Comparison of ENCODE assay signal across 11 cellular contexts in genomic region chr17:68379692-68380677, GRCh38.
DNase-seq lines count a peak whose midpoint lies in the region; ATAC-seq and TF ChIP-seq lines count a peak whose summit lies in the region.
"Had no signal": no experiment of that assay in that cellular context is flagged by ENCODE, and none has a peak within 500 bp of the region (broad histone marks: within the 10 kb centered on the region; RNA-seq: fewer than 3 reads in every experiment).

No MANE protein-coding gene starts in this region.

- WGBS in esophagus muscularis mucosa = 97% methylated on average over 11 of the region's 11 CpGs
- WGBS in prostate gland = 92% methylated on average over 11 of the region's 11 CpGs

- no peaks in the 10 kb centered on the region for H3K36me3 Mint-ChIP-seq in HFFc6 (ENCODE audit: low read depth)

- H3K27me3 Mint-ChIP-seq in HFFc6 (ENCODE audit: insufficient read depth) = peaks cover 5% of the 10 kb centered on the region

- no peaks in the 10 kb centered on the region for H3K9me3 Mint-ChIP-seq in HFFc6
- H3K9me3 Mint-ChIP-seq: activated T-helper 2 cell treated with anti-CD3 and anti-CD28 coated beads, Interferon-gamma antibody, Interleukin-2, Interleukin-4, amounts not matched to agents 10 μg/mL and 5 μg/mL and 100 μg/mL, durations not matched to agents 14 hours and 24 hours and 36 hours had no signal

- H3K4me3 Mint-ChIP-seq in HFFc6 = no peak overlapping the region

- DNase-seq in HFFc6 (no peak), esophagus muscularis mucosa (ENCODE audit: extremely low spot score) (no peak), prostate gland (ENCODE audit: low spot score) (no peak)
- DNase-seq in stimulated activated CD4-positive, alpha-beta T cell treated with anti-CD3 and anti-CD28 coated beads, Interleukin-2, amount 100 ng/mL, for 48 hours = no peak
- no peak for DNase-seq in activated naive CD4-positive, alpha-beta T cell treated with Interleukin-2 at 50 U/mL for 16 hours
- DNase-seq: activated CD4-positive, alpha-beta T cell treated with anti-CD3 and anti-CD28 coated beads, Interleukin-2, amount 50 U/mL, for 4 hours; NCI-H446 treated with DMSO at 0.1 percent for 48 hours had no signal

- no peaks in the 10 kb centered on the region for H3K36me3 ChIP-seq in esophagus muscularis mucosa
- H3K36me3 ChIP-seq in prostate gland = no peaks in the 10 kb centered on the region

- H3K9me3 ChIP-seq in esophagus muscularis mucosa = no peaks in the 10 kb centered on the region
- no peaks in the 10 kb centered on the region for H3K9me3 ChIP-seq in prostate gland

- TF ChIP-seq CTCF in 22Rv1 (IDR thresholded peaks at IDR 0.05) (no peak), HFFc6 (IDR thresholded peaks at IDR 0.05) (no peak), esophagus muscularis mucosa (IDR thresholded peaks at IDR 0.05) (no peak), prostate gland (IDR thresholded peaks at IDR 0.05) (no peak)

- peak overlapping the region; percentile 96; the same call in 1 of the 2 replicates for H3K27ac ChIP-seq in 22Rv1
- H3K27ac ChIP-seq in esophagus muscularis mucosa (replicated peaks in 1 of 4) = peak overlapping the region; percentile 84 to 93 (median 92)
- peak overlapping the region; percentile 93 to 95 for H3K27ac ChIP-seq in prostate gland

- TF ChIP-seq EP300 in esophagus muscularis mucosa (IDR thresholded peaks at IDR 0.05) = no peak

- ATAC-seq in HG03565 (IDR thresholded peaks at IDR 0.05; ENCODE audit: unreplicated experiment) (no peak), HG03025 (IDR thresholded peaks at IDR 0.05; ENCODE audit: low FRiP score, unreplicated experiment) (no peak)

- intact Hi-C loops in esophagus muscularis mucosa (cut with DNase I) = no loop called here
- intact Hi-C loops in prostate gland (cut with DNase I) = loop anchor here (2.0 kb wide), 1 partner anchor 77 kb away; the partner anchor contains the start of gene WIPI1

- TF ChIP-seq POLR2A in esophagus muscularis mucosa (IDR thresholded peaks at IDR 0.05; ENCODE audit: low read depth) = no peak
- no peak for TF ChIP-seq POLR2A in prostate gland (IDR thresholded peaks at IDR 0.05)

- H3K4me1 ChIP-seq in esophagus muscularis mucosa (peaks cover 36 to 52% (median 44%) of the 10 kb centered on the region in 4 donors), prostate gland (replicated peaks) (peaks cover 17% of the 10 kb centered on the region)

- H3K27ac Mint-ChIP-seq in HFFc6 = peak overlapping the region; percentile 88
- H3K27ac Mint-ChIP-seq: activated T-helper 2 cell treated with anti-CD3 and anti-CD28 coated beads, Interferon-gamma antibody, Interleukin-2, Interleukin-4, amounts not matched to agents 10 μg/mL and 5 μg/mL and 100 μg/mL, durations not matched to agents 14 hours and 24 hours and 36 hours had no signal

- H3K4me3 ChIP-seq in esophagus muscularis mucosa = no peak overlapping the region
- no peak overlapping the region for H3K4me3 ChIP-seq in prostate gland

- H3K4me1 Mint-ChIP-seq in HFFc6 (ENCODE audit: low read depth) = peaks cover 77% of the 10 kb centered on the region

- H3K27me3 ChIP-seq in esophagus muscularis mucosa = no peaks in the 10 kb centered on the region
- H3K27me3 ChIP-seq in prostate gland (replicated peaks; ENCODE audit: insufficient read depth) = no peaks in the 10 kb centered on the region
